Comparison of ENCODE assay signal across 8 cellular contexts in the genomic region with DNA sequence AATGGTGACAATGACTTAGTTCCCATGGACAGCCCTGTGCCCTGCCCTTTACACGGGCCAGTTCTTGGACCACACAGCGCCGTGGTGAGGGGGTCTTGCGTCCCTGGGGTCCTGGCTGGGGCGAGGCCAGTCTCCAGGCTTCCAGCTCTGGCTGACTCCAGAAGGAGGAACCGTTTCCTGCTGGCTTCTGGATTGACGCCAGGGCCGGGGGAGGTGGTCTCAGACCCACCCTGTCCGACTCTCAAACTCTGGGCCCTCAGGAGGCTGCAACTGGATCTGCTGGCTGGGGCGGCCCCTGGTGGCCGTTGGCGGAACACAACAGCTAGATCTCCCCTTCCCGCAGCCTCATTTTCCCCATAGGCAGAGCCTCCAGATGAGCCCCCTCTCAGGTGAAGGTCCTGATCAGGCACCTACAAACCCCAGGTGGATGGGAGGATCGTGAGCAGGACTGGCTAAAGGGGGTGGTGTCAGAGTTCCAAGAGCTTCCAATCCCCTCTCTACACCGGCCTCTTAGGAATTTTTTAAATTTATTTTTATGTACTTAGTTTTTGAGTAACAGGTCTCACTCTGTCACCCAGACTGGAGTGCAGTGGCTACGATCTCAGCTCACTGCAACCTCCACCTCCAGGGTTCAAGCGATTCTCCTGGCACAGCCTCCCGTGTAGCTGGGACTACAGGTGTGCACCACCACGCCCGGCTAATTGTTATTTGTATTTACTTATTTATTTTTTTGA. TPM values are rescaled to one million over a fixed set of nuclear protein-coding genes. Genes with fewer than 3 reads are reported as not detected.
DNase-seq lines count a peak whose midpoint lies in the region; TF ChIP-seq lines count a peak whose summit lies in the region.

No MANE protein-coding gene starts in this region.

- H2AFZ ChIP-seq in OCI-LY1 (ENCODE audit: low read length) (no peak overlapping the region), parathyroid adenoma (no peak overlapping the region)

- H3K27me3 Mint-ChIP-seq in activated T-cell treated with anti-CD3 and anti-CD28 coated beads, Interleukin-2, amount 50 U/mL, for 24 hours = no peaks in the 10 kb centered on the region

- no peaks in the 10 kb centered on the region for H3F3A ChIP-seq in OCI-LY1 (ENCODE audit: insufficient read depth, low read length)

- H3K9me3 ChIP-seq in OCI-LY1 (ENCODE audit: low read length) (peaks cover 3% of the 10 kb centered on the region; the same call in 1 of the 2 replicates), parathyroid adenoma (ENCODE audit: control insufficient read depth, low read length) (no peaks in the 10 kb centered on the region)

- H3K27ac ChIP-seq in OCI-LY1 (ENCODE audit: low read depth, low read length, poor library complexity, severe bottlenecking) (no peak overlapping the region), parathyroid adenoma (no peak overlapping the region)

- H3K4me3 Mint-ChIP-seq in activated T-cell treated with anti-CD3 and anti-CD28 coated beads, Interleukin-2, amount 50 U/mL, for 24 hours = no peak overlapping the region

- H4K20me1 ChIP-seq in OCI-LY1 (ENCODE audit: insufficient read depth, low read length) = no peaks in the 10 kb centered on the region

- H3K9me2 ChIP-seq in OCI-LY1 (ENCODE audit: low read depth, low read length) = no peaks in the 10 kb centered on the region

- no peak overlapping the region for H3K27ac Mint-ChIP-seq in activated T-cell treated with anti-CD3 and anti-CD28 coated beads, Interleukin-2, amount 50 U/mL, for 24 hours

- H3K9ac ChIP-seq in OCI-LY1 (ENCODE audit: low read length) (no peak overlapping the region), parathyroid adenoma (no peak overlapping the region)

- POLR2A ChIA-PET in AG04449 (lab: Yijun Ruan, JAX) = interaction anchor here (0.5 to 0.6 kb wide), 2 partner anchors 40 to 90 kb away, joined by 3 read pairs; no protein-coding TSS in a partner anchor

- H3K79me2 ChIP-seq in OCI-LY1 (ENCODE audit: insufficient read depth, low read length) (no peaks in the 10 kb centered on the region), parathyroid adenoma (no peaks in the 10 kb centered on the region)

- in situ Hi-C loops in GM13977 (cut with MboI; ENCODE audit: low pct_unique_long_range_greater_than_20kb, low sequenced_read_pairs, unreplicated experiment) = loop anchor here (5.0 kb wide), 1 partner anchor 39 kb away; no protein-coding TSS in a partner anchor

- TF ChIP-seq CTCF in AG04449 (IDR thresholded peaks at IDR 0.05; ENCODE audit: insufficient read depth, low read length, missing control alignments) (peak; percentile 95), GM13977 (IDR thresholded peaks at IDR 0.05; ENCODE audit: extremely low read depth, insufficient read depth, missing control alignments) (peak; percentile 96), OCI-LY1 (IDR thresholded peaks at IDR 0.05; ENCODE audit: low read length) (peak; percentile 91), fibroblast of villous mesenchyme (IDR thresholded peaks at IDR 0.05; ENCODE audit: insufficient read depth, low read depth, low read length) (peak; percentile 92), parathyroid adenoma (IDR thresholded peaks at IDR 0.05) (peak; percentile 83)

- H3K9me3 Mint-ChIP-seq in activated T-cell treated with anti-CD3 and anti-CD28 coated beads, Interleukin-2, amount 50 U/mL, for 24 hours = no peaks in the 10 kb centered on the region

- no peaks in the 10 kb centered on the region for H3K36me3 Mint-ChIP-seq in activated T-cell treated with anti-CD3 and anti-CD28 coated beads, Interleukin-2, amount 50 U/mL, for 24 hours (ENCODE audit: low read depth)

- H3K4me1 Mint-ChIP-seq in activated T-cell treated with anti-CD3 and anti-CD28 coated beads, Interleukin-2, amount 50 U/mL, for 24 hours (ENCODE audit: low read depth) = peaks cover 12% of the 10 kb centered on the region

- H3K27me3 ChIP-seq in OCI-LY1 (ENCODE audit: insufficient read depth, low read length) = no peaks in the 10 kb centered on the region; the same call in 1 of the 2 replicates
- no peaks in the 10 kb centered on the region for H3K27me3 ChIP-seq in parathyroid adenoma (ENCODE audit: control insufficient read depth, insufficient read depth, low read length)

- CTCF ChIA-PET in AG04449 (lab: Yijun Ruan, JAX) = interaction anchor here (0.8 to 9.7 kb wide), 32 partner anchors 9 to 469 kb away, joined by 3 to 208 read pairs (median 4); partner anchors contain the start of genes ANKLE1, BST2, MRPL34 and MVB12A

- H3K4me2 ChIP-seq in OCI-LY1 (ENCODE audit: low read length) (no peak overlapping the region), parathyroid adenoma (ENCODE audit: low read length) (no peak overlapping the region)

- DNase-seq in AG04449 (ENCODE audit: low read depth, low spot score) = no peak
- peak; percentile 80 for DNase-seq in GM13977 (ENCODE audit: low spot score)
- DNase-seq in activated T-cell treated with anti-CD3 and anti-CD28 coated beads, Interleukin-2, amount 50 U/mL, for 24 hours = peak; percentile 78
- DNase-seq in fibroblast of villous mesenchyme (ENCODE audit: low read depth) = peak; percentile 50
- DNase-seq in DMS153 treated with DMSO at 0.1 percent for 48 hours (lab: John Stamatoyannopoulos, UW; ENCODE audit: unreplicated experiment) = no peak
- no peak for DNase-seq in HPDE6-E6E7 (ENCODE audit: extremely low spot score)

- H3K36me3 ChIP-seq in OCI-LY1 (ENCODE audit: insufficient read depth, low read length) = no peaks in the 10 kb centered on the region; the same call in 1 of the 2 replicates
- H3K36me3 ChIP-seq in parathyroid adenoma (ENCODE audit: control insufficient read depth, insufficient read depth, low read length) = no peaks in the 10 kb centered on the region

- H3K4me1 ChIP-seq in OCI-LY1 (ENCODE audit: insufficient read depth, low read length, severe bottlenecking) (peaks cover 20% of the 10 kb centered on the region), parathyroid adenoma (no peaks in the 10 kb centered on the region)

- H3K4me3 ChIP-seq in AG04449 (ENCODE audit: low read depth, low read length) = no peak overlapping the region
- no peak overlapping the region for H3K4me3 ChIP-seq in OCI-LY1 (ENCODE audit: low read depth, low read length, poor library complexity, severe bottlenecking)
- H3K4me3 ChIP-seq in fibroblast of villous mesenchyme (ENCODE audit: low read depth, low read length) = no peak overlapping the region
- H3K4me3 ChIP-seq in parathyroid adenoma (ENCODE audit: low read depth, low read length) = no peak overlapping the region

RNA-seq across cellular contexts. Expression of gene CCDC194, which starts 8.0 kb away (rescaled TPM):
- not detected in 2 replicates for total RNA-seq in fibroblast of villous mesenchyme

RNA-seq across cellular contexts. Expression of gene PLVAP, which starts 8.9 kb away (rescaled TPM):
- total RNA-seq in fibroblast of villous mesenchyme = not detected in 2 replicates

RNA-seq across cellular contexts. Expression of gene BST2, which starts 19.4 kb away (rescaled TPM):
- 2.6 and 7.8 TPM in 2 replicates for total RNA-seq in fibroblast of villous mesenchyme

RNA-seq across cellular contexts. Expression of gene MVB12A, which starts 33.8 kb away (rescaled TPM):
- total RNA-seq in fibroblast of villous mesenchyme = 32.0 and 47.0 TPM in 2 replicates

RNA-seq across cellular contexts. Expression of gene GTPBP3, which starts 48.7 kb away (rescaled TPM):
- 14.2 and 16.1 TPM in 2 replicates for total RNA-seq in fibroblast of villous mesenchyme

Comparison
In these comparisons a context has a peak if more than half of its experiments do, and no peak if none do; other contexts are left out.
1. DNase-seq: peak in GM13977 (single experiment), activated T-cell treated with anti-CD3 and anti-CD28 coated beads, Interleukin-2, amount 50 U/mL, for 24 hours (single experiment) and fibroblast of villous mesenchyme (single experiment); none in AG04449 (single experiment), DMS153 treated with DMSO at 0.1 percent for 48 hours (single experiment) and HPDE6-E6E7 (single experiment).
2. Peak in every context shown above with its lines, with median percentiles within 50 percentile points of each other: CTCF ChIP-seq.